Comparison of ENCODE assay signal across 22 cellular contexts in genomic region chr20:11698124-11698523, GRCh38.
"Had no signal": no experiment of that assay in that cellular context is flagged by ENCODE, and none has a peak within 500 bp of the region (broad histone marks: within the 10 kb centered on the region; RNA-seq: fewer than 3 reads in every experiment).

No MANE protein-coding gene starts in this region.

- FAIRE-seq: HepG2 had no signal

- H3K27ac ChIP-seq: RWPE1 had no signal

- H3K9ac ChIP-seq: SK-N-SH had no signal

- ATAC-seq: HepG2, Panc1 had no signal

- H3K9me3 ChIP-seq: SK-N-SH had no signal

- DNase-seq: IMR-90, Karpas-422, KG1, MV-4-11, NCI-H1048, NCI-H1105, NCI-H1417, NCI-H1436 treated with DMSO at 0.1 percent for 48 hours, NCI-H1694, NCI-H187 treated with DMSO at 0.1 percent for 48 hours, NCI-H2029 treated with DMSO at 0.1 percent for 48 hours, NCI-H2227 treated with DMSO at 0.1 percent for 48 hours, NCI-H510A, NCI-H524 treated with DMSO at 0.1 percent for 48 hours, NCI-H69, NCI-H774, SHP77, SK-N-SH, SW 1271 had no signal
